In the genomic region with DNA sequence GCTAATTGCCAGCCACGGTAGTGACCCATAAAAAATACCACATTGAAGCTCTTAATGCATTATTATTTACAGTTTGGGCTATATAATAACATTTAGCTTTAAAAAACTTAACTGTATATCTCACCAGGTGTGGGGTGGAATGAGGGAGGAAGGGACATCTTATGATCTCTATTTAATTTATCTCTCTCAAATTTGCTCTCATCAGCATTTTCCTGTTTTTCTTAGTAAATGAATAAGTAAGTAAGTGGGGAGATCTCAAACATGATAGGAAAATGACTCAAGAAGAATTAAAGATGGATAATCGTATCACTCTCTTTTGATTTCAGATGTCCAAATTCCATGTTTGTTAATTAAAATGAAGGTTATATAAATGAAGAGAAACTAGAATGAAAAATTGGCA, we compare ENCODE assay signal across 34 cellular contexts.
DNase-seq lines count a peak whose midpoint lies in the region; ATAC-seq, FAIRE-seq and TF ChIP-seq lines count a peak whose summit lies in the region.
"Had no signal": no experiment of that assay in that cellular context is flagged by ENCODE, and none has a peak within 500 bp of the region (broad histone marks: within the 10 kb centered on the region; RNA-seq: fewer than 3 reads in every experiment).

No MANE protein-coding gene starts in this region.

- no peak overlapping the region for H2BK20ac ChIP-seq in IMR-90 (ENCODE audit: low read depth, low read length)

- H3K27ac ChIP-seq in HepG2 (ENCODE audit: extremely low read length, insufficient read depth, low read length) (no peak overlapping the region), right lobe of liver (no peak overlapping the region), A549 (no peak overlapping the region), IMR-90 (ENCODE audit: insufficient read depth, low read length) (no peak overlapping the region), K562 (ENCODE audit: extremely low read depth, low read depth, low read length) (no peak overlapping the region)
- H3K27ac ChIP-seq: 22Rv1; BLaER1; BLaER1 treated with 17β-estradiol and CSF1 and Interleukin-3, amounts not matched to agents 10 nM and 100 nM; C4-2B had no signal

- no peak overlapping the region for H3K14ac ChIP-seq in IMR-90 (replicated peaks; ENCODE audit: low read depth, low read length)

- no peak overlapping the region for H3K56ac ChIP-seq in IMR-90 (ENCODE audit: extremely low read depth, insufficient read depth, low read length)

- TF ChIP-seq RAD21 in HepG2 (CRISPR knock-in tag; IDR thresholded peaks at IDR 0.05) (no peak), A549 (conservative IDR thresholded peaks at IDR 0.05 in 1 of 2, IDR thresholded peaks at IDR 0.05 in 1 of 2) (no peak), IMR-90 (IDR thresholded peaks at IDR 0.05; ENCODE audit: low read length) (no peak), K562 (CRISPR knock-in tag; conservative IDR thresholded peaks at IDR 0.05 in 1 of 2, IDR thresholded peaks at IDR 0.05 in 1 of 2) (no peak)

- H2AK9ac ChIP-seq in IMR-90 (replicated peaks; ENCODE audit: low read depth, low read length, poor library complexity): no peak overlapping the region

- no peaks in the 10 kb centered on the region for H3K36me3 ChIP-seq in HepG2 (replicated peaks in 1 of 2; ENCODE audit: control insufficient read depth in 1 of 2, insufficient read depth in 2 of 2, low read length in 2 of 2)
- no peaks in the 10 kb centered on the region for H3K36me3 ChIP-seq in right lobe of liver
- no peaks in the 10 kb centered on the region for H3K36me3 ChIP-seq in IMR-90 (ENCODE audit: control insufficient read depth, insufficient read depth, low read length)
- no peaks in the 10 kb centered on the region for H3K36me3 ChIP-seq in K562 (ENCODE audit: control insufficient read depth, insufficient read depth, low read length)
- H3K36me3 ChIP-seq: BE2C; BLaER1; BLaER1 treated with 17β-estradiol and CSF1 and Interleukin-3, amounts not matched to agents 10 nM and 100 nM had no signal

- H4K8ac ChIP-seq in IMR-90 (ENCODE audit: low read depth in 2 of 2, low read length in 2 of 2): no peak overlapping the region

- DNase-seq in HepG2 (ENCODE audit: low spot score) (no peak), right lobe of liver (no peak), A549 (ENCODE audit: low read depth in 1 of 2, low spot score in 1 of 2) (no peak), IMR-90 (no peak), K562 (ENCODE audit: extremely low read depth in 1 of 4, low spot score in 3 of 4) (no peak), HUDEP-2 (lab: John Stamatoyannopoulos, UW; ENCODE audit: unreplicated experiment in 76 of 76) (no peak)
- DNase-seq: 8988T; ACHN; AML-193; BE2C; C1 segment of cervical spinal cord; Caco-2; Calu3; CD4-positive, alpha-beta memory T cell; CD4-positive, alpha-beta T cell; CD4-positive, CD25-positive, alpha-beta regulatory T cell; CD8-positive, alpha-beta memory T cell; CD8-positive, alpha-beta T cell; COR-L47; DMS 273 treated with DMSO at 0.1 percent for 48 hours; DMS153; DMS53; DMS79; DMS79 treated with DMSO at 0.1 percent for 48 hours; DND-41; EL had no signal

- H3K9me3 ChIP-seq in HepG2 (ENCODE audit: low read length) (peaks cover 65% of the 10 kb centered on the region), right lobe of liver (no peaks in the 10 kb centered on the region), A549 (no peaks in the 10 kb centered on the region), IMR-90 (ENCODE audit: control insufficient read depth, insufficient read depth, low read length) (peaks cover 3% of the 10 kb centered on the region; the same call in 1 of the 2 replicates), K562 (replicated peaks; ENCODE audit: control insufficient read depth, insufficient read depth, low read depth, low read length) (no peaks in the 10 kb centered on the region)
- H3K9me3 ChIP-seq: BE2C, Caco-2 had no signal

- H2AFZ ChIP-seq in HepG2 (ENCODE audit: low read length) (no peak overlapping the region), IMR-90 (replicated peaks; ENCODE audit: low read length, poor library complexity) (no peak overlapping the region), K562 (ENCODE audit: low read depth, low read length) (no peak overlapping the region)

- CTCF ChIA-PET in HepG2 (lab: Yijun Ruan, JAX; ENCODE audit: low intra/inter-chr PET ratio, low total read pairs) (no interaction called here), A549 (lab: Yijun Ruan, JAX) (no interaction called here), IMR-90 (lab: Yijun Ruan, JAX) (no interaction called here), K562 (lab: Yijun Ruan, JAX; ENCODE audit: low intra/inter-chr PET ratio) (no interaction called here)

- H4K91ac ChIP-seq in IMR-90 (ENCODE audit: insufficient read depth, low read depth, low read length): no peak overlapping the region

- H3K4me3 ChIP-seq in HepG2 (replicated peaks in 1 of 3; ENCODE audit: insufficient read depth in 1 of 3, low read depth in 2 of 3, low read length in 3 of 3) (no peak overlapping the region), right lobe of liver (no peak overlapping the region), A549 (no peak overlapping the region), IMR-90 (ENCODE audit: insufficient read depth, low read depth, low read length) (no peak overlapping the region), K562 (no peak overlapping the region)
- H3K4me3 ChIP-seq: BLaER1; BLaER1 treated with 17β-estradiol and CSF1 and Interleukin-3, amounts not matched to agents 10 nM and 100 nM had no signal

- H3K4me2 ChIP-seq in HepG2 (ENCODE audit: low read depth, low read length) (no peak overlapping the region), A549 (no peak overlapping the region), IMR-90 (ENCODE audit: low read depth, low read length) (no peak overlapping the region), K562 (ENCODE audit: insufficient read depth, low read length) (no peak overlapping the region)
- H3K4me2 ChIP-seq: BLaER1; BLaER1 treated with 17β-estradiol and CSF1 and Interleukin-3, amounts not matched to agents 10 nM and 100 nM had no signal

- TF ChIP-seq POLR2A in HepG2 (IDR thresholded peaks at IDR 0.05; ENCODE audit: insufficient read depth in 1 of 2, low read depth in 2 of 2, low read length in 2 of 2) (no peak), right lobe of liver (IDR thresholded peaks at IDR 0.05) (no peak), A549 (IDR thresholded peaks at IDR 0.05; ENCODE audit: low read length) (no peak), IMR-90 (IDR thresholded peaks at IDR 0.05; ENCODE audit: low read depth, low read length) (no peak), K562 (conservative IDR thresholded peaks at IDR 0.05) (no peak)

- H2AK5ac ChIP-seq in IMR-90 (ENCODE audit: low read depth, low read length): no peak overlapping the region

- no peak overlapping the region for H3K23ac ChIP-seq in IMR-90 (ENCODE audit: low read depth, low read length)

- BruUV-seq in HepG2 (replicated peaks; lab: Mats Ljungman, UMichigan) (no TSS peak), IMR-90 (replicated peaks; lab: Mats Ljungman, UMichigan) (no TSS peak), K562 (replicated peaks; lab: Mats Ljungman, UMichigan) (no TSS peak)

- no peak overlapping the region for H3K4ac ChIP-seq in IMR-90 (ENCODE audit: low read depth, low read length)

- H3K18ac ChIP-seq in IMR-90 (ENCODE audit: low read depth, low read length): no peak overlapping the region

- ATAC-seq in HepG2: no peak
- no peak for ATAC-seq in right lobe of liver
- ATAC-seq in A549: no peak
- no peak for ATAC-seq in IMR-90 (ENCODE audit: low read depth)
- no peak for ATAC-seq in K562
- no peak for ATAC-seq in HG03045 (IDR thresholded peaks at IDR 0.05; ENCODE audit: unreplicated experiment)
- ATAC-seq in GM21737 (IDR thresholded peaks at IDR 0.05; ENCODE audit: unreplicated experiment): no peak
- ATAC-seq: CD8-positive, alpha-beta T cell had no signal

- H3K9ac ChIP-seq in HepG2 (ENCODE audit: insufficient read depth, low read depth, low read length) (no peak overlapping the region), IMR-90 (ENCODE audit: low read depth, low read length) (no peak overlapping the region), K562 (ENCODE audit: insufficient read depth in 1 of 2, low read depth in 2 of 2, low read length in 2 of 2) (no peak overlapping the region)
- H3K9ac ChIP-seq: BLaER1; BLaER1 treated with 17β-estradiol and CSF1 and Interleukin-3, amounts not matched to agents 10 nM and 100 nM had no signal

- FAIRE-seq in HepG2 (lab: Jason Lieb, UNC): no peak
- no peak for FAIRE-seq in A549 (lab: Jason Lieb, UNC)
- FAIRE-seq in K562 (lab: Jason Lieb, UNC): no peak
- FAIRE-seq: A204.1, D721Med had no signal

- H3K9me1 ChIP-seq in IMR-90 (ENCODE audit: insufficient read depth, low read length): no peaks in the 10 kb centered on the region
- no peaks in the 10 kb centered on the region for H3K9me1 ChIP-seq in K562 (ENCODE audit: control insufficient read depth, insufficient read depth, low read length)

- no peak overlapping the region for H4K5ac ChIP-seq in IMR-90 (ENCODE audit: low read depth, low read length)

- no peak overlapping the region for H2BK15ac ChIP-seq in IMR-90 (ENCODE audit: low read depth, low read length)

- H3K4me1 ChIP-seq in HepG2 (ENCODE audit: insufficient read depth, low read length) (no peaks in the 10 kb centered on the region), right lobe of liver (no peaks in the 10 kb centered on the region), A549 (no peaks in the 10 kb centered on the region), IMR-90 (ENCODE audit: control insufficient read depth, insufficient read depth, low read length) (no peaks in the 10 kb centered on the region), K562 (replicated peaks in 1 of 2; ENCODE audit: control insufficient read depth in 2 of 2, insufficient read depth in 2 of 2, low read length in 2 of 2) (no peaks in the 10 kb centered on the region)
- H3K4me1 ChIP-seq: BE2C; BLaER1; BLaER1 treated with 17β-estradiol and CSF1 and Interleukin-3, amounts not matched to agents 10 nM and 100 nM; Caco-2 had no signal

- TF ChIP-seq EP300 in HepG2 (IDR thresholded peaks at IDR 0.05; ENCODE audit: low read depth in 2 of 2, low read length in 2 of 2) (no peak), HepG2 (CRISPR knock-in tag; IDR thresholded peaks at IDR 0.05; ENCODE audit: borderline replicate concordance) (no peak), A549 (IDR thresholded peaks at IDR 0.05) (no peak), K562 (IDR thresholded peaks at IDR 0.05; ENCODE audit: low read length) (no peak)

- POLR2A ChIA-PET in HepG2 (lab: Yijun Ruan, JAX): no interaction called here
- POLR2A ChIA-PET in A549 (lab: Yijun Ruan, JAX): no interaction called here
- POLR2A ChIA-PET in IMR-90 (lab: Charles Lee; ENCODE audit: unreplicated experiment): no interaction called here
- POLR2A ChIA-PET in K562 (lab: Yijun Ruan, JAX): no interaction called here

- no peak overlapping the region for H2BK5ac ChIP-seq in IMR-90 (ENCODE audit: low read depth, low read length, poor library complexity, severe bottlenecking)

- H2BK120ac ChIP-seq in IMR-90 (ENCODE audit: low read depth, low read length): no peak overlapping the region

- H3K79me2 ChIP-seq in HepG2 (ENCODE audit: insufficient read depth, low read length): no peaks in the 10 kb centered on the region
- H3K79me2 ChIP-seq in K562 (ENCODE audit: control insufficient read depth, insufficient read depth, low read length): no peaks in the 10 kb centered on the region

- H3K27me3 ChIP-seq in HepG2 (ENCODE audit: control insufficient read depth in 1 of 2, insufficient read depth in 2 of 2, low read length in 2 of 2): no peaks in the 10 kb centered on the region; a peak in 1 of 5 replicates
- no peaks in the 10 kb centered on the region for H3K27me3 ChIP-seq in right lobe of liver
- H3K27me3 ChIP-seq in IMR-90 (ENCODE audit: control insufficient read depth, insufficient read depth, low read length): no peaks in the 10 kb centered on the region
- H3K27me3 ChIP-seq in K562 (ENCODE audit: control insufficient read depth in 2 of 2, insufficient read depth in 2 of 2, low read length in 2 of 2): no peaks in the 10 kb centered on the region
- H3K27me3 ChIP-seq: BE2C; BLaER1; BLaER1 treated with 17β-estradiol and CSF1 and Interleukin-3, amounts not matched to agents 10 nM and 100 nM had no signal

- no peaks in the 10 kb centered on the region for H4K20me1 ChIP-seq in HepG2 (ENCODE audit: insufficient read depth, low read length)
- H4K20me1 ChIP-seq in IMR-90 (ENCODE audit: insufficient read depth, low read length): no peaks in the 10 kb centered on the region
- H4K20me1 ChIP-seq in K562 (replicated peaks; ENCODE audit: control insufficient read depth, insufficient read depth, low read length): no peaks in the 10 kb centered on the region
- H4K20me1 ChIP-seq: BLaER1; BLaER1 treated with 17β-estradiol and CSF1 and Interleukin-3, amounts not matched to agents 10 nM and 100 nM had no signal

- dilution Hi-C loops in IMR-90 (cut with HindIII; ENCODE audit: low sequenced_read_pairs, unreplicated experiment): no loop called here

- no peak for TF ChIP-seq CTCF in HepG2 (CRISPR knock-in tag; IDR thresholded peaks at IDR 0.05)
- TF ChIP-seq CTCF in right lobe of liver (IDR thresholded peaks at IDR 0.05): no peak
- TF ChIP-seq CTCF in A549 (IDR thresholded peaks at IDR 0.05): no peak
- no peak for TF ChIP-seq CTCF in IMR-90 (conservative IDR thresholded peaks at IDR 0.05; ENCODE audit: low read depth, low read length)
- TF ChIP-seq CTCF in K562 (IDR thresholded peaks at IDR 0.05 in 2 of 3, conservative IDR thresholded peaks at IDR 0.05 in 1 of 3; ENCODE audit: insufficient read depth in 2 of 3, low read depth in 1 of 3, low read length in 3 of 3): no peak

- intact Hi-C loops in HepG2 (cut with micrococcal nuclease; ENCODE audit: unreplicated experiment) (no loop called here), right lobe of liver (cut with DNase I) (no loop called here), IMR-90 (cut with micrococcal nuclease) (no loop called here), K562 (cut with micrococcal nuclease) (no loop called here)

- no peaks in the 10 kb centered on the region for H3K79me1 ChIP-seq in IMR-90 (ENCODE audit: low read depth in 1 of 2, low read length in 2 of 2)

- WGBS in HepG2 (ENCODE audit: low lambda C conversion rate): under 1% methylated on average over 2 of the region's 2 CpGs
- WGBS in right lobe of liver (ENCODE audit: insufficient coverage, low coverage, low lambda C conversion rate, missing lambda C conversion rate): 49% methylated on average over 2 of the region's 2 CpGs
- 0% methylated on average over 2 of the region's 2 CpGs for WGBS in A549 (ENCODE audit: missing lambda C conversion rate)
- no CpG with 5 or more reads among the region's 2 CpGs for WGBS in IMR-90 (ENCODE audit: extremely low coverage in 2 of 2, insufficient read length in 1 of 2), 2 experiments
- WGBS in K562 (ENCODE audit: insufficient coverage, low coverage, missing lambda C conversion rate): 0% methylated on average over 2 of the region's 2 CpGs

- in situ Hi-C loops in HepG2 (cut with HindIII; ENCODE audit: extremely low pct_ligation_motif_present, low pct_unique_long_range_greater_than_20kb) (no loop called here), IMR-90 (cut with MboI; ENCODE audit: low sequenced_read_pairs) (no loop called here), K562 (cut with MboI) (no loop called here)

Comparison
In these comparisons a context has a peak if more than half of its experiments do, and no peak if none do; other contexts are left out.
1. Of the 241 proteins assayed by ChIP-seq in both HepG2 and K562: peak only in HepG2: MAFK; only in K562: none; in both: MAFF; in neither: 239.